In genomic region chr3:170205302-170205701, GRCh38 we compare ENCODE assay signal across 30 cellular contexts.
DNase-seq lines count a peak whose midpoint lies in the region; ATAC-seq and TF ChIP-seq lines count a peak whose summit lies in the region.
"Had no signal": no experiment of that assay in that cellular context is flagged by ENCODE, and none has a peak within 500 bp of the region (broad histone marks: within the 10 kb centered on the region; RNA-seq: fewer than 3 reads in every experiment).

No MANE protein-coding gene starts in this region.

- peak; percentile 46 for DNase-seq in AG10803 (ENCODE audit: low read depth)
- peak; percentile 79 for DNase-seq in fibroblast of gingiva (ENCODE audit: low read depth)
- no peak for DNase-seq in COR-L47 (lab: John Stamatoyannopoulos, UW)
- no peak for DNase-seq in NCI-H187 treated with DMSO at 0.1 percent for 48 hours (lab: John Stamatoyannopoulos, UW)
- DNase-seq in stimulated activated naive CD8-positive, alpha-beta T cell treated with anti-CD3 and anti-CD28 coated beads, Interleukin-15, Interleukin-2, amounts not matched to agents 100 U/mL and 50 U/mL, for 24 hours, result no peak
- DNase-seq in NCI-H1092 (lab: John Stamatoyannopoulos, UW), result no peak
- DNase-seq: activated B cell treated with CpG ODN at 0.5 μM for 24 hours; activated CD4-positive, alpha-beta T cell treated with anti-CD3 and anti-CD28 coated beads, Interleukin-2, amount 50 U/mL, for 1 hour; activated naive CD4-positive, alpha-beta T cell; activated T-cell treated with anti-CD3 and anti-CD28 coated beads, Interleukin-2, amount 50 U/mL, for 4 hours; adrenal gland; brain microvascular endothelial cell; Caco-2; DND-41; GOT3; left cardiac atrium; NCI-H1092 treated with DMSO at 0.1 percent for 48 hours; NCI-H2029 treated with DMSO at 0.1 percent for 48 hours; NCI-H2227 treated with DMSO at 0.1 percent for 48 hours; NCI-H69; posterior cingulate gyrus; right cardiac atrium; SIG-M5; spleen; stimulated activated CD4-positive, alpha-beta T cell treated with anti-CD3 and anti-CD28 coated beads, Interleukin-2, amount 100 ng/mL, for 48 hours; trophoblast cell had no signal

- ATAC-seq in GM19035 (IDR thresholded peaks at IDR 0.05; ENCODE audit: unreplicated experiment) (peak; percentile 69), HG02852 (IDR thresholded peaks at IDR 0.05; ENCODE audit: unreplicated experiment) (peak; percentile 51)
- ATAC-seq in stimulated activated naive CD8-positive, alpha-beta T cell treated with anti-CD3 and anti-CD28 coated beads, Interleukin-15, Interleukin-2, amounts not matched to agents 100 U/mL and 50 U/mL, for 24 hours, result no peak
- ATAC-seq: activated T-cell treated with anti-CD3 and anti-CD28 coated beads, Interleukin-2, amount 50 U/mL, for 4 hours; right cardiac atrium had no signal

- TF ChIP-seq CTCF in AG10803 (conservative IDR thresholded peaks at IDR 0.05; ENCODE audit: low read length), result no peak

- no peak overlapping the region for H3K4me3 ChIP-seq in AG10803 (ENCODE audit: low read length)
- H3K4me3 ChIP-seq: adrenal gland, BLaER1, Peyer's patch, spleen had no signal

Comparison
In these comparisons a context has a peak if more than half of its experiments do, and no peak if none do; other contexts are left out.
1. DNase-seq: peak in AG10803 (single experiment) and fibroblast of gingiva (single experiment); none in COR-L47 (single experiment), NCI-H187 treated with DMSO at 0.1 percent for 48 hours (single experiment), stimulated activated naive CD8-positive, alpha-beta T cell treated with anti-CD3 and anti-CD28 coated beads, Interleukin-15, Interleukin-2, amounts not matched to agents 100 U/mL and 50 U/mL, for 24 hours (single experiment) and NCI-H1092 (single experiment).